ENCODE assay signal across 9 cellular contexts in the genomic region with DNA sequence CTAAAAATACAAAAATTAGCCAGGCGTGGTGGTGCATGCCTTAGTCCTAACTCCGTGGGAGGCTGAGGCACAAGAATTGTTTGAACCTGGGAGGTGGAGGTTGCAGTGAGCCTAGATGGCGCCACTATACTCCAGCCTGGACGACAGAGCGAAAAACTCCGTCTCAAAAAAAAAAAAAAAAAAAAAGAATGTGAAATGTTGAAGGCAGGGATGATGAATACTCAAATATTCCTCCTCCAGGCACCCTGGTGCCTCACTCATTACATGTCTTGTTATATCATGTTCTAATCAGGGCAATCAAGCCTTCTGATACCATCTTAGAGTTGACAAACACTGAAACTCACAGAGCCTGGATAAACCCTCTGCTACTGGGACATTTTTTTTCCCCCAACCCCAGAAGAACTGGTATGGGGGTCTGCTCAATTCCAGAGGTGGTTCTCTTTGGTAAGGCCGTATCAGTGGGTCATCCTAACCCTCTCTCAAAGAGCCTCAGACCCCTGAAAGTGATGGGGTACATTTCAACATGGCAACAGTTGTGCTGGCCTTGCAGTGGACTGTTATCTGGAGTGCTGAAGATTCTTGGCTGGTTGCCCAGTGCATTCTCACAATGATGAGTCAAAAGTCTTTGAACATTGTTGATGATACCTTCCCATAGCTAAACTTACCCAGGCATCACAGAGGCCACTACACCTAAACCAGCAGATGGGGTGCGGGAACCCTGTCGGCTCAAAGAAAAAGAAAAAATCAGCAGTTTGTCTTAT. TPM values are rescaled to one million over a fixed set of nuclear protein-coding genes. Genes with fewer than 3 reads are reported as not detected.
DNase-seq lines count a peak whose midpoint lies in the region; ATAC-seq, FAIRE-seq and TF ChIP-seq lines count a peak whose summit lies in the region.
"Had no signal": no experiment of that assay in that cellular context is flagged by ENCODE, and none has a peak within 500 bp of the region (broad histone marks: within the 10 kb centered on the region; RNA-seq: fewer than 3 reads in every experiment).

No MANE protein-coding gene starts in this region.

- CTCF ChIA-PET in A549 (lab: Yijun Ruan, JAX) = interaction anchor here (0.6 to 1.6 kb wide), 4 partner anchors 16 to 518 kb away, joined by 3 to 5 read pairs (median 3); no protein-coding TSS in a partner anchor

- H3K4me1 Mint-ChIP-seq in activated CD4-positive, alpha-beta T cell treated with anti-CD3 and anti-CD28 coated beads, Interleukin-2, amount 10 ng/mL, durations not matched to agents 24 days and 14 days = peaks cover 17% of the 10 kb centered on the region

- TF ChIP-seq EP300 in A549 (IDR thresholded peaks at IDR 0.05) = no peak

- H3K36me3 ChIP-seq in smooth muscle cell (ENCODE audit: low read depth) (no peaks in the 10 kb centered on the region), esophagus squamous epithelium (no peaks in the 10 kb centered on the region)

- H3K9me3 Mint-ChIP-seq in activated CD4-positive, alpha-beta T cell treated with anti-CD3 and anti-CD28 coated beads, Interleukin-2, amount 10 ng/mL, durations not matched to agents 24 days and 14 days = no peaks in the 10 kb centered on the region
- H3K9me3 Mint-ChIP-seq: central memory CD8-positive, alpha-beta T cell had no signal

- H3K27me3 ChIP-seq in smooth muscle cell (ENCODE audit: low read depth) (no peaks in the 10 kb centered on the region), esophagus squamous epithelium (peaks cover 0 to 4% (median 0%) of the 10 kb centered on the region in 4 donors)

- TF ChIP-seq POLR2A in A549 (IDR thresholded peaks at IDR 0.05; ENCODE audit: low read length) = no peak
- TF ChIP-seq POLR2A in esophagus squamous epithelium (IDR thresholded peaks at IDR 0.05) = no peak

- no peaks in the 10 kb centered on the region for H3F3A ChIP-seq in smooth muscle cell (ENCODE audit: low read depth)

- no peak overlapping the region for H2AFZ ChIP-seq in smooth muscle cell (ENCODE audit: low read depth)

- H3K4me3 ChIP-seq in A549 = no peak overlapping the region
- H3K4me3 ChIP-seq in smooth muscle cell = no peak overlapping the region
- H3K4me3 ChIP-seq in esophagus squamous epithelium = no peak overlapping the region

- intact Hi-C loops in activated CD4-positive, alpha-beta T cell treated with anti-CD3 and anti-CD28 coated beads, Interleukin-2, amount 10 ng/mL, durations not matched to agents 24 days and 14 days (cut with micrococcal nuclease) = loop anchor here (2.0 to 10.0 kb wide), 4 partner anchors 49 to 515 kb away; no protein-coding TSS in a partner anchor
- intact Hi-C loops in esophagus squamous epithelium (cut with DNase I) = loop anchor here (10.0 kb wide), 1 partner anchor 155 kb away; no protein-coding TSS in a partner anchor

- POLR2A ChIA-PET in A549 (lab: Yijun Ruan, JAX) = interaction anchor here (1.3 kb wide), 1 partner anchor 178 kb away, joined by 3 read pairs; no protein-coding TSS in a partner anchor

- peaks cover 4% of the 10 kb centered on the region for H4K20me1 ChIP-seq in smooth muscle cell (ENCODE audit: low read depth)

- H3K9me3 ChIP-seq in A549 (no peaks in the 10 kb centered on the region), smooth muscle cell (replicated peaks; ENCODE audit: low read depth) (no peaks in the 10 kb centered on the region), esophagus squamous epithelium (no peaks in the 10 kb centered on the region)

- peak; percentile 74 for FAIRE-seq in A549 (lab: Jason Lieb, UNC)

- H3K9ac ChIP-seq in smooth muscle cell (ENCODE audit: low read depth) = no peak overlapping the region

- ATAC-seq in A549 = peak; percentile 35 to 46; a peak in 4 of 6 replicates
- peak; percentile 40 for ATAC-seq in GM18519 (IDR thresholded peaks at IDR 0.05; ENCODE audit: low FRiP score, unreplicated experiment)

- no peak for TF ChIP-seq RAD21 in A549 (conservative IDR thresholded peaks at IDR 0.05 in 1 of 2, IDR thresholded peaks at IDR 0.05 in 1 of 2)

- no peak overlapping the region for H3K27ac Mint-ChIP-seq in activated CD4-positive, alpha-beta T cell treated with anti-CD3 and anti-CD28 coated beads, Interleukin-2, amount 10 ng/mL, durations not matched to agents 24 days and 14 days

- H3K36me3 Mint-ChIP-seq in activated CD4-positive, alpha-beta T cell treated with anti-CD3 and anti-CD28 coated beads, Interleukin-2, amount 10 ng/mL, durations not matched to agents 24 days and 14 days (ENCODE audit: low read depth) = peaks cover 2% of the 10 kb centered on the region

- H3K4me1 ChIP-seq in A549 (peaks cover 36% of the 10 kb centered on the region), smooth muscle cell (ENCODE audit: low read depth) (no peaks in the 10 kb centered on the region), esophagus squamous epithelium (peaks cover 0 to 15% (median 0%) of the 10 kb centered on the region in 3 donors)

- no peak overlapping the region for H3K4me3 Mint-ChIP-seq in activated CD4-positive, alpha-beta T cell treated with anti-CD3 and anti-CD28 coated beads, Interleukin-2, amount 10 ng/mL, durations not matched to agents 24 days and 14 days
- H3K4me3 Mint-ChIP-seq: central memory CD8-positive, alpha-beta T cell had no signal

- peak overlapping the region; percentile 11; the same call in 1 of the 3 replicates for H3K4me2 ChIP-seq in A549
- no peak overlapping the region for H3K4me2 ChIP-seq in smooth muscle cell

- peak overlapping the region; percentile 86 to 99 for H3K27ac ChIP-seq in A549
- H3K27ac ChIP-seq in smooth muscle cell (ENCODE audit: low read depth) = no peak overlapping the region
- no peak overlapping the region for H3K27ac ChIP-seq in esophagus squamous epithelium

- TF ChIP-seq CTCF in A549 (IDR thresholded peaks at IDR 0.05) (no peak), smooth muscle cell (IDR thresholded peaks at IDR 0.05; ENCODE audit: borderline replicate concordance, insufficient read depth, poor library complexity, severe bottlenecking) (no peak), esophagus squamous epithelium (IDR thresholded peaks at IDR 0.05) (no peak)

- 72% methylated on average over 9 of the region's 9 CpGs for WGBS in A549 (ENCODE audit: missing lambda C conversion rate)
- WGBS in smooth muscle cell (ENCODE audit: low lambda C conversion rate) = 58% methylated on average over 9 of the region's 9 CpGs
- 59 to 86% methylated on average over 3 to 9 of the region's 9 CpGs for WGBS in esophagus squamous epithelium, 2 donors

- no peaks in the 10 kb centered on the region for H3K27me3 Mint-ChIP-seq in activated CD4-positive, alpha-beta T cell treated with anti-CD3 and anti-CD28 coated beads, Interleukin-2, amount 10 ng/mL, durations not matched to agents 24 days and 14 days
- H3K27me3 Mint-ChIP-seq: central memory CD8-positive, alpha-beta T cell had no signal

- DNase-seq in A549 (ENCODE audit: low read depth in 1 of 2, low spot score in 1 of 2) = peak; percentile 59 to 84
- DNase-seq in HPDE6-E6E7 (ENCODE audit: extremely low spot score) = peak; percentile 45
- DNase-seq in activated CD4-positive, alpha-beta T cell treated with anti-CD3 and anti-CD28 coated beads, Interleukin-2, amount 10 ng/mL, durations not matched to agents 24 days and 14 days = peak; percentile 64
- peak; percentile 17 for DNase-seq in fibroblast of the conjunctiva (ENCODE audit: low read depth)
- no peak for DNase-seq in smooth muscle cell (lab: John Stamatoyannopoulos, UW; ENCODE audit: unreplicated experiment)
- DNase-seq in CD1c-positive myeloid dendritic cell (ENCODE audit: extremely low spot score) = no peak
- no peak for DNase-seq in esophagus squamous epithelium (lab: John Stamatoyannopoulos, UW)

- peaks cover 15% of the 10 kb centered on the region for H3K79me2 ChIP-seq in smooth muscle cell (ENCODE audit: low read depth)

TF ChIP-seq in A549, 52 proteins besides CTCF, POLR2A, EP300 and RAD21:
- no peak for TF ChIP-seq PHF8 (IDR thresholded peaks at IDR 0.05; ENCODE audit: borderline replicate concordance, low read depth)
- 0 out of 2 replicates have a peak, but pooled peaks have one; percentile 11 for TF ChIP-seq FOSL2 (IDR thresholded peaks at IDR 0.05)
- peak; percentile 30; the same call in 1 of the 2 replicates for TF ChIP-seq FOSL2 (CRISPR knock-in tag; IDR thresholded peaks at IDR 0.05)
- TF ChIP-seq ZSCAN20 (CRISPR knock-in tag; IDR thresholded peaks at IDR 0.05) = peak; percentile 70; the same call in 1 of the 2 replicates
- peak; percentile 57; the same call in 1 of the 2 replicates for TF ChIP-seq HOXB13 (CRISPR knock-in tag; IDR thresholded peaks at IDR 0.05; ENCODE audit: low read depth)

RNA-seq across cellular contexts. Expression of a gene that starts 2.4 kb away (rescaled TPM):
- polyA plus RNA-seq in A549 (2011; rRNA removed) (67.0 and 83.0 TPM in 2 replicates), A549 (2017; fragmentation: RNase III; extraction: RNeasy Plus Mini Kit Qiagen cat#74134 plus additional on column Dnase treatment) (64.5 to 77.5 TPM (median 67.7 TPM) in 3 replicates), smooth muscle cell (68.0 and 77.3 TPM in 2 replicates)
- 26.9 and 27.6 TPM in 2 replicates for polyA plus RNA-seq in A549 (2012; cell fraction: cytosol; rRNA removed)
- 19.7 and 22.2 TPM in 2 replicates for polyA plus RNA-seq in A549 (2012; cell fraction: nucleus; rRNA removed)
- 41.8 and 44.6 TPM in 2 replicates for polyA minus RNA-seq in A549 (2011; rRNA and poly(A)+ RNA removed)
- total RNA-seq in activated CD4-positive, alpha-beta T cell treated with anti-CD3 and anti-CD28 coated beads, Interleukin-2, amount 10 ng/mL, durations not matched to agents 24 days and 14 days = 58.4 and 60.6 TPM in 2 replicates
- total RNA-seq in smooth muscle cell (69.7 and 76.8 TPM in 2 replicates), esophagus squamous epithelium (1 to 10 TPM; 2.3 to 9.5 (median 7.5) TPM)

Comparison
In these comparisons a context has a peak if more than half of its experiments do, and no peak if none do; other contexts are left out.
1. DNase-seq: peak in A549 (2 of 2), HPDE6-E6E7 (single experiment), activated CD4-positive, alpha-beta T cell treated with anti-CD3 and anti-CD28 coated beads, Interleukin-2, amount 10 ng/mL, durations not matched to agents 24 days and 14 days (single experiment) and fibroblast of the conjunctiva (single experiment); none in smooth muscle cell (single experiment), CD1c-positive myeloid dendritic cell (single experiment) and esophagus squamous epithelium (single experiment).
2. H3K27ac ChIP-seq: peak in A549 (2 of 2); none in smooth muscle cell (single experiment) and esophagus squamous epithelium (0 of 4).